Comparison of ENCODE assay signal across 1 cellular context in the genomic region with DNA sequence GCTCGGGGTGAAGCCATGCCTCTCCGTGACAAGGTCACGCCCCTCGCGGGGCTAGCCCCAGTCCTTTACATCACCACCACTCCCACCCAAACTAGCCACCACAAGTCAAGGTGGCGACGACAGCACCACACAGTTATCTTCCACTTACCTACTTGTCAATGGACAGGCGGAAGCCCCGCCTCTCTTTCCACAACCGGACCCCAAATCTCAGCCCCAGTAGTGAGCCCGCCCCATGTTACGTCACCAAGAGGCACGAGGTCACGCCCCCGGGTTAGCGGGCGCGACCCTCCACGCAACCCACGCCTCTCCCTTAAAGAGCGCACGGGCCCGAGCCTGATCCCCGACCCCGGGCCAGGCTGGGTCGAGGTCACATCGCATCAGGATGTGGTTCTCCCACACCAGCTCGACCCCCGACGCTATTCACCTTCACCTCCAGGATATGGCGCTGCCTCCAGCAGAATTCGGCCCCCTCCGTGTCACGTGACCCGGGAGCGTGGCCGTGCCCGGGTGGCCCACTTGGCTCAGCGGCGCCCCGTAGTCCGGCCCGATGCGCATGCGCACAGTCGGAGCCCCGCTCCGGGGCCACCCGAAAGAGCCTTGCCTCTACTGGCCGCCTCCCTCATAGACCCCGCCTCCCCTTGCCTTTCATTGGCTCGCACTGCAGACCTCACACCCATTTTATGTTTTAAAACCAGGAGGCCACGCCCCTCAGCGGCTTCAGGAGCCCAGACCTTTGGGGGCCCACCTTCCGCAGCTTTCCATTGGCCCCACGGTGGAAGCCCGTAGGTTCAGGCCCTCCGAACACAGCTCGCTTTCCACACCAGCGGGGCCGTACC.
TF ChIP-seq lines count a peak whose summit lies in the region.

No MANE protein-coding gene starts in this region.

TF ChIP-seq in K562, 482 proteins besides CTCF, POLR2A, EP300 and RAD21 (continued from another document and continues in another):
- TF ChIP-seq, protein P1, sequence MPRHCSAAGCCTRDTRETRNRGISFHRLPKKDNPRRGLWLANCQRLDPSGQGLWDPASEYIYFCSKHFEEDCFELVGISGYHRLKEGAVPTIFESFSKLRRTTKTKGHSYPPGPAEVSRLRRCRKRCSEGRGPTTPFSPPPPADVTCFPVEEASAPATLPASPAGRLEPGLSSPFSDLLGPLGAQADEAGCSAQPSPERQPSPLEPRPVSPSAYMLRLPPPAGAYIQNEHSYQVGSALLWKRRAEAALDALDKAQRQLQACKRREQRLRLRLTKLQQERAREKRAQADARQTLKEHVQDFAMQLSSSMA (CRISPR knock-in tag; IDR thresholded peaks at IDR 0.05), result no peak
- TF ChIP-seq, protein P2, sequence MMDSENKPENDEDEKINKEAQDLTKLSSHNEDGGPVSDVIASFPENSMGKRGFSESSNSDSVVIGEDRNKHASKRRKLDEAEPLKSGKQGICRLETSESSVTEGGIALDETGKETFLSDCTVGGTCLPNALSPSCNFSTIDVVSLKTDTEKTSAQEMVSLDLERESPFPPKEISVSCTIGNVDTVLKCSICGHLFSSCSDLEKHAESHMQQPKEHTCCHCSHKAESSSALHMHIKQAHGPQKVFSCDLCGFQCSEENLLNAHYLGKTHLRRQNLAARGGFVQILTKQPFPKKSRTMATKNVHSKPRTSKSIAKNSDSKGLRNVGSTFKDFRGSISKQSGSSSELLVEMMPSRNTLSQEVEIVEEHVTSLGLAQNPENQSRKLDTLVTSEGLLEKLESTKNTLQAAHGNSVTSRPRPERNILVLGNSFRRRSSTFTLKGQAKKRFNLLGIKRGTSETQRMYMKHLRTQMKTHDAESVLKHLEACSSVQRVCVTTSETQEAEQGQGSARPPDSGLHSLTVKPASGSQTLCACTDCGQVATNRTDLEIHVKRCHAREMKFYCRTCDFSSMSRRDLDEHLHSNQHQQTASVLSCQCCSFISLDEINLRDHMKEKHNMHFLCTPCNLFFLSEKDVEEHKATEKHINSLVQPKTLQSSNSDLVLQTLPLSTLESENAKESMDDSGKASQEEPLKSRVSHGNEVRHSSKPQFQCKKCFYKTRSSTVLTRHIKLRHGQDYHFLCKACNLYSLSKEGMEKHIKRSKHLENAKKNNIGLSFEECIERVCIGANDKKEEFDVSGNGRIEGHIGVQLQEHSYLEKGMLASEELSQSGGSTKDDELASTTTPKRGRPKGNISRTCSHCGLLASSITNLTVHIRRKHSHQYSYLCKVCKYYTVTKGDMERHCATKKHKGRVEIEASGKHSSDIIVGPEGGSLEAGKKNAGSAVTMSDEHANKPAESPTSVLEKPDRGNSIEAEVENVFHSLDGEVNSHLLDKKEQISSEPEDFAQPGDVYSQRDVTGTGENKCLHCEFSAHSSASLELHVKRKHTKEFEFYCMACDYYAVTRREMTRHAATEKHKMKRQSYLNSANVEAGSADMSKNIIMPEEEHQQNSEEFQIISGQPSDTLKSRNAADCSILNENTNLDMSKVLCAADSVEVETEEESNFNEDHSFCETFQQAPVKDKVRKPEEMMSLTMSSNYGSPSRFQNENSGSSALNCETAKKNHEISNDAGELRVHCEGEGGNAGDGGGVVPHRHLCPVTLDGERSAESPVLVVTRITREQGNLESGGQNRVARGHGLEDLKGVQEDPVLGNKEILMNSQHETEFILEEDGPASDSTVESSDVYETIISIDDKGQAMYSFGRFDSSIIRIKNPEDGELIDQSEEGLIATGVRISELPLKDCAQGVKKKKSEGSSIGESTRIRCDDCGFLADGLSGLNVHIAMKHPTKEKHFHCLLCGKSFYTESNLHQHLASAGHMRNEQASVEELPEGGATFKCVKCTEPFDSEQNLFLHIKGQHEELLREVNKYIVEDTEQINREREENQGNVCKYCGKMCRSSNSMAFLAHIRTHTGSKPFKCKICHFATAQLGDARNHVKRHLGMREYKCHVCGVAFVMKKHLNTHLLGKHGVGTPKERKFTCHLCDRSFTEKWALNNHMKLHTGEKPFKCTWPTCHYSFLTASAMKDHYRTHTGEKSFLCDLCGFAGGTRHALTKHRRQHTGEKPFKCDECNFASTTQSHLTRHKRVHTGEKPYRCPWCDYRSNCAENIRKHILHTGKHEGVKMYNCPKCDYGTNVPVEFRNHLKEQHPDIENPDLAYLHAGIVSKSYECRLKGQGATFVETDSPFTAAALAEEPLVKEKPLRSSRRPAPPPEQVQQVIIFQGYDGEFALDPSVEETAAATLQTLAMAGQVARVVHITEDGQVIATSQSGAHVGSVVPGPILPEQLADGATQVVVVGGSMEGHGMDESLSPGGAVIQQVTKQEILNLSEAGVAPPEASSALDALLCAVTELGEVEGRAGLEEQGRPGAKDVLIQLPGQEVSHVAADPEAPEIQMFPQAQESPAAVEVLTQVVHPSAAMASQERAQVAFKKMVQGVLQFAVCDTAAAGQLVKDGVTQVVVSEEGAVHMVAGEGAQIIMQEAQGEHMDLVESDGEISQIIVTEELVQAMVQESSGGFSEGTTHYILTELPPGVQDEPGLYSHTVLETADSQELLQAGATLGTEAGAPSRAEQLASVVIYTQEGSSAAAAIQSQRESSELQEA (IDR thresholded peaks at IDR 0.05; ENCODE audit: low read depth), result peak; percentile 93
- TF ChIP-seq SAP30 (IDR thresholded peaks at IDR 0.05; ENCODE audit: borderline replicate concordance, insufficient read depth, low read depth, low read length, poor library complexity, severe bottlenecking) (peak; percentile 28), ARNT (IDR thresholded peaks at IDR 0.05) (peak in 1 of 2 experiments; percentile 42; a peak in 1 of 4 replicates), NRF1 (conservative IDR thresholded peaks at IDR 0.05 in 1 of 2, IDR thresholded peaks at IDR 0.05 in 1 of 2) (peak; percentile 99), ATF1 (CRISPR knock-in tag; IDR thresholded peaks at IDR 0.05) (no peak), ATF1 (tag; IDR thresholded peaks at IDR 0.05) (peak; percentile 95), CHD2 (IDR thresholded peaks at IDR 0.05; ENCODE audit: low read depth, low read length) (peak; percentile 53), CREM (IDR thresholded peaks at IDR 0.05; ENCODE audit: low read depth) (peak; percentile 86), EP400 (IDR thresholded peaks at IDR 0.05) (peak; percentile 97), ELF1 (tag; IDR thresholded peaks at IDR 0.05) (no peak), DPF2 (IDR thresholded peaks at IDR 0.05) (peak; percentile 43; the same call in 1 of the 2 replicates), ASH1L (IDR thresholded peaks at IDR 0.05; ENCODE audit: borderline replicate concordance, low read depth, partially characterized antibody) (peak; percentile 40), ZNF639 (CRISPR knock-in tag; conservative IDR thresholded peaks at IDR 0.05 in 1 of 2, IDR thresholded peaks at IDR 0.05 in 1 of 2) (0 out of 4 replicates have a peak, but pooled peaks of 1 of the 2 experiments have one; percentile 8), CBFA2T2 (conservative IDR thresholded peaks at IDR 0.05) (peak; percentile 93), TOE1 (IDR thresholded peaks at IDR 0.05; ENCODE audit: borderline replicate concordance) (peak; percentile 99), TOE1 (CRISPR knock-in tag; IDR thresholded peaks at IDR 0.05; ENCODE audit: borderline replicate concordance, low read depth) (no peak), FOXM1 (IDR thresholded peaks at IDR 0.05; ENCODE audit: low read depth) (peak; percentile 71), FOXM1 (CRISPR knock-in tag; IDR thresholded peaks at IDR 0.05; ENCODE audit: low read depth) (no peak), POLR2H (tag; IDR thresholded peaks at IDR 0.05; ENCODE audit: low read depth) (no peak), E2F8 (IDR thresholded peaks at IDR 0.05; ENCODE audit: low read depth, partially characterized antibody) (peak; percentile 26), PHF20 (IDR thresholded peaks at IDR 0.05; ENCODE audit: partially characterized antibody) (peak; percentile 47), CEBPB (tag; IDR thresholded peaks at IDR 0.05) (peak; percentile 73), HDAC1 (IDR thresholded peaks at IDR 0.05) (peak in 1 of 2 experiments; percentile 84; a peak in 2 of 4 replicates), ETV5 (CRISPR knock-in tag; IDR thresholded peaks at IDR 0.05; ENCODE audit: low read depth) (0 out of 2 replicates have a peak, but pooled peaks have one; percentile 7), GATAD2B (IDR thresholded peaks at IDR 0.05; ENCODE audit: borderline replicate concordance) (no peak; the same call in 1 of the 2 replicates), ZNF41 (CRISPR knock-in tag; conservative IDR thresholded peaks at IDR 0.05) (0 out of 2 replicates have a peak, but pooled peaks have one; percentile 10), HNRNPUL1 (IDR thresholded peaks at IDR 0.05; ENCODE audit: low read length) (no peak), POU5F1 (IDR thresholded peaks at IDR 0.05; ENCODE audit: borderline replicate concordance, low read depth, low read length, partially characterized antibody) (peak; percentile 36), TRIM28 (IDR thresholded peaks at IDR 0.05) (peak; percentile 26; the same call in 1 of the 2 replicates), CCAR2 (IDR thresholded peaks at IDR 0.05; ENCODE audit: low read depth, low read length) (no peak)
- TF ChIP-seq, protein P3, sequence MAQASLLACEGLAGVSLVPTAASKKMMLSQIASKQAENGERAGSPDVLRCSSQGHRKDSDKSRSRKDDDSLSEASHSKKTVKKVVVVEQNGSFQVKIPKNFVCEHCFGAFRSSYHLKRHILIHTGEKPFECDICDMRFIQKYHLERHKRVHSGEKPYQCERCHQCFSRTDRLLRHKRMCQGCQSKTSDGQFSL (CRISPR knock-in tag; IDR thresholded peaks at IDR 0.05), result no peak
- TF ChIP-seq, protein P3 (tag; IDR thresholded peaks at IDR 0.05), result no peak
- TF ChIP-seq, protein P4, sequence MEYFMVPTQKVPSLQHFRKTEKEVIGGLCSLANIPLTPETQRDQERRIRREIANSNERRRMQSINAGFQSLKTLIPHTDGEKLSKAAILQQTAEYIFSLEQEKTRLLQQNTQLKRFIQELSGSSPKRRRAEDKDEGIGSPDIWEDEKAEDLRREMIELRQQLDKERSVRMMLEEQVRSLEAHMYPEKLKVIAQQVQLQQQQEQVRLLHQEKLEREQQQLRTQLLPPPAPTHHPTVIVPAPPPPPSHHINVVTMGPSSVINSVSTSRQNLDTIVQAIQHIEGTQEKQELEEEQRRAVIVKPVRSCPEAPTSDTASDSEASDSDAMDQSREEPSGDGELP (CRISPR knock-in tag; IDR thresholded peaks at IDR 0.05; ENCODE audit: borderline replicate concordance), result peak; percentile 47; the same call in 1 of the 2 replicates
- TF ChIP-seq, protein P5, sequence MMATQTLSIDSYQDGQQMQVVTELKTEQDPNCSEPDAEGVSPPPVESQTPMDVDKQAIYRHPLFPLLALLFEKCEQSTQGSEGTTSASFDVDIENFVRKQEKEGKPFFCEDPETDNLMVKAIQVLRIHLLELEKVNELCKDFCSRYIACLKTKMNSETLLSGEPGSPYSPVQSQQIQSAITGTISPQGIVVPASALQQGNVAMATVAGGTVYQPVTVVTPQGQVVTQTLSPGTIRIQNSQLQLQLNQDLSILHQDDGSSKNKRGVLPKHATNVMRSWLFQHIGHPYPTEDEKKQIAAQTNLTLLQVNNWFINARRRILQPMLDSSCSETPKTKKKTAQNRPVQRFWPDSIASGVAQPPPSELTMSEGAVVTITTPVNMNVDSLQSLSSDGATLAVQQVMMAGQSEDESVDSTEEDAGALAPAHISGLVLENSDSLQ (IDR thresholded peaks at IDR 0.05), result peak; percentile 61
- TF ChIP-seq, protein P6, sequence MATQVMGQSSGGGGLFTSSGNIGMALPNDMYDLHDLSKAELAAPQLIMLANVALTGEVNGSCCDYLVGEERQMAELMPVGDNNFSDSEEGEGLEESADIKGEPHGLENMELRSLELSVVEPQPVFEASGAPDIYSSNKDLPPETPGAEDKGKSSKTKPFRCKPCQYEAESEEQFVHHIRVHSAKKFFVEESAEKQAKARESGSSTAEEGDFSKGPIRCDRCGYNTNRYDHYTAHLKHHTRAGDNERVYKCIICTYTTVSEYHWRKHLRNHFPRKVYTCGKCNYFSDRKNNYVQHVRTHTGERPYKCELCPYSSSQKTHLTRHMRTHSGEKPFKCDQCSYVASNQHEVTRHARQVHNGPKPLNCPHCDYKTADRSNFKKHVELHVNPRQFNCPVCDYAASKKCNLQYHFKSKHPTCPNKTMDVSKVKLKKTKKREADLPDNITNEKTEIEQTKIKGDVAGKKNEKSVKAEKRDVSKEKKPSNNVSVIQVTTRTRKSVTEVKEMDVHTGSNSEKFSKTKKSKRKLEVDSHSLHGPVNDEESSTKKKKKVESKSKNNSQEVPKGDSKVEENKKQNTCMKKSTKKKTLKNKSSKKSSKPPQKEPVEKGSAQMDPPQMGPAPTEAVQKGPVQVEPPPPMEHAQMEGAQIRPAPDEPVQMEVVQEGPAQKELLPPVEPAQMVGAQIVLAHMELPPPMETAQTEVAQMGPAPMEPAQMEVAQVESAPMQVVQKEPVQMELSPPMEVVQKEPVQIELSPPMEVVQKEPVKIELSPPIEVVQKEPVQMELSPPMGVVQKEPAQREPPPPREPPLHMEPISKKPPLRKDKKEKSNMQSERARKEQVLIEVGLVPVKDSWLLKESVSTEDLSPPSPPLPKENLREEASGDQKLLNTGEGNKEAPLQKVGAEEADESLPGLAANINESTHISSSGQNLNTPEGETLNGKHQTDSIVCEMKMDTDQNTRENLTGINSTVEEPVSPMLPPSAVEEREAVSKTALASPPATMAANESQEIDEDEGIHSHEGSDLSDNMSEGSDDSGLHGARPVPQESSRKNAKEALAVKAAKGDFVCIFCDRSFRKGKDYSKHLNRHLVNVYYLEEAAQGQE (CRISPR knock-in tag; IDR thresholded peaks at IDR 0.05; ENCODE audit: low read depth), result 0 out of 2 replicates have a peak, but pooled peaks have one; percentile 41
